In the genomic region with DNA sequence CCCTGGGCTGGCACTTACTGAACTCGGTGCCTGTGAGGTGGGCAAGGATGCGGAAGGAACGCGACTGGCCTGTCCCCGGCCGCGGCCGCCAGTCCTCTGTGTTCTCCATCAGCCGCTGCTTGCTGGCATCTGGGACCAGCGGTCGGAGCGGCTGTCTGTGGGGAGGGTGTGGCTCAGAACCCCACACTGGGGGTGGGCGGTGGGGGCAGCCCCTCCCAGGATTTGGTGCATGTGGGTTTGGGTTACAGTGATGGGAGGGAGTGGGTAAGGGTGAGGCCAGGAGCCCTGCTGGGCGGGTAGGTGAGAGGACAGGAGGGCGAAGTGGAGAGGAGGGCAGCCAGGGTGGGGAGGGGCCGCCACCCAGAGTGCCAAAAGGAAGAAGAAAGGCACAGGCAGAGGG, we compare ENCODE assay signal across 1 cellular context.
TF ChIP-seq lines count a peak whose summit lies in the region.

No MANE protein-coding gene starts in this region.

TF ChIP-seq in HepG2, 621 proteins besides CTCF, POLR2A, EP300 and RAD21:
- TF ChIP-seq PAWR (CRISPR knock-in tag; IDR thresholded peaks at IDR 0.05; ENCODE audit: borderline replicate concordance) (no peak), JUND (CRISPR knock-in tag; IDR thresholded peaks at IDR 0.05) (no peak), SP1 (IDR thresholded peaks at IDR 0.05) (no peak), SP1 (CRISPR knock-in tag; IDR thresholded peaks at IDR 0.05) (no peak), ZNF746 (CRISPR knock-in tag; IDR thresholded peaks at IDR 0.05) (no peak), ZFX (CRISPR knock-in tag; IDR thresholded peaks at IDR 0.05; ENCODE audit: low read depth) (no peak), ZNF782 (CRISPR knock-in tag; IDR thresholded peaks at IDR 0.05; ENCODE audit: borderline replicate concordance) (no peak), ZNF615 (CRISPR knock-in tag; IDR thresholded peaks at IDR 0.05; ENCODE audit: borderline replicate concordance) (no peak), ZNF83 (CRISPR knock-in tag; IDR thresholded peaks at IDR 0.05; ENCODE audit: borderline replicate concordance) (no peak), PCBP1 (IDR thresholded peaks at IDR 0.05; ENCODE audit: borderline replicate concordance, low read depth, low read length) (0 out of 2 replicates have a peak, but pooled peaks have one; percentile 20), ZNF33A (CRISPR knock-in tag; IDR thresholded peaks at IDR 0.05; ENCODE audit: borderline replicate concordance) (no peak)
- TF ChIP-seq, protein P1, sequence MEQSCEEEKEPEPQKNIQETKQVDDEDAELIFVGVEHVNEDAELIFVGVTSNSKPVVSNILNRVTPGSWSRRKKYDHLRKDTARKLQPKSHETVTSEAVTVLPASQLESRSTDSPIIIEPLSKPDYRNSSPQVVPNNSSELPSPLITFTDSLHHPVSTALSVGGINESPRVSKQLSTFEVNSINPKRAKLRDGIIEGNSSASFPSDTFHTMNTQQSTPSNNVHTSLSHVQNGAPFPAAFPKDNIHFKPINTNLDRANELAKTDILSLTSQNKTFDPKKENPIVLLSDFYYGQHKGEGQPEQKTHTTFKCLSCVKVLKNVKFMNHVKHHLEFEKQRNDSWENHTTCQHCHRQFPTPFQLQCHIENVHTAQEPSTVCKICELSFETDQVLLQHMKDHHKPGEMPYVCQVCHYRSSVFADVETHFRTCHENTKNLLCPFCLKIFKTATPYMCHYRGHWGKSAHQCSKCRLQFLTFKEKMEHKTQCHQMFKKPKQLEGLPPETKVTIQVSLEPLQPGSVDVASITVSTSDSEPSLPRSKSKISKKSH (CRISPR knock-in tag; IDR thresholded peaks at IDR 0.05; ENCODE audit: borderline replicate concordance): 0 out of 2 replicates have a peak, but pooled peaks have one; percentile 36
- TF ChIP-seq, protein P2, sequence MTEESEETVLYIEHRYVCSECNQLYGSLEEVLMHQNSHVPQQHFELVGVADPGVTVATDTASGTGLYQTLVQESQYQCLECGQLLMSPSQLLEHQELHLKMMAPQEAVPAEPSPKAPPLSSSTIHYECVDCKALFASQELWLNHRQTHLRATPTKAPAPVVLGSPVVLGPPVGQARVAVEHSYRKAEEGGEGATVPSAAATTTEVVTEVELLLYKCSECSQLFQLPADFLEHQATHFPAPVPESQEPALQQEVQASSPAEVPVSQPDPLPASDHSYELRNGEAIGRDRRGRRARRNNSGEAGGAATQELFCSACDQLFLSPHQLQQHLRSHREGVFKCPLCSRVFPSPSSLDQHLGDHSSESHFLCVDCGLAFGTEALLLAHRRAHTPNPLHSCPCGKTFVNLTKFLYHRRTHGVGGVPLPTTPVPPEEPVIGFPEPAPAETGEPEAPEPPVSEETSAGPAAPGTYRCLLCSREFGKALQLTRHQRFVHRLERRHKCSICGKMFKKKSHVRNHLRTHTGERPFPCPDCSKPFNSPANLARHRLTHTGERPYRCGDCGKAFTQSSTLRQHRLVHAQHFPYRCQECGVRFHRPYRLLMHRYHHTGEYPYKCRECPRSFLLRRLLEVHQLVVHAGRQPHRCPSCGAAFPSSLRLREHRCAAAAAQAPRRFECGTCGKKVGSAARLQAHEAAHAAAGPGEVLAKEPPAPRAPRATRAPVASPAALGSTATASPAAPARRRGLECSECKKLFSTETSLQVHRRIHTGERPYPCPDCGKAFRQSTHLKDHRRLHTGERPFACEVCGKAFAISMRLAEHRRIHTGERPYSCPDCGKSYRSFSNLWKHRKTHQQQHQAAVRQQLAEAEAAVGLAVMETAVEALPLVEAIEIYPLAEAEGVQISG (CRISPR knock-in tag; IDR thresholded peaks at IDR 0.05): no peak
- TF ChIP-seq, protein P3, sequence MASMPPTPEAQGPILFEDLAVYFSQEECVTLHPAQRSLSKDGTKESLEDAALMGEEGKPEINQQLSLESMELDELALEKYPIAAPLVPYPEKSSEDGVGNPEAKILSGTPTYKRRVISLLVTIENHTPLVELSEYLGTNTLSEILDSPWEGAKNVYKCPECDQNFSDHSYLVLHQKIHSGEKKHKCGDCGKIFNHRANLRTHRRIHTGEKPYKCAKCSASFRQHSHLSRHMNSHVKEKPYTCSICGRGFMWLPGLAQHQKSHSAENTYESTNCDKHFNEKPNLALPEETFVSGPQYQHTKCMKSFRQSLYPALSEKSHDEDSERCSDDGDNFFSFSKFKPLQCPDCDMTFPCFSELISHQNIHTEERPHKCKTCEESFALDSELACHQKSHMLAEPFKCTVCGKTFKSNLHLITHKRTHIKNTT (CRISPR knock-in tag; IDR thresholded peaks at IDR 0.05): no peak
